In genomic region chr15:73210630-73211029, GRCh38 we compare ENCODE assay signal across 6 cellular contexts.
"Had no signal": no experiment of that assay in that cellular context is flagged by ENCODE, and none has a peak within 500 bp of the region (broad histone marks: within the 10 kb centered on the region; RNA-seq: fewer than 3 reads in every experiment).

No MANE protein-coding gene starts in this region.

- H3K4me3 ChIP-seq: GM23248 had no signal

- DNase-seq: GM23248, GOT3, H9, HCEC 1CT, KBM-7 had no signal

- H3K27ac ChIP-seq: GM23248, KMS-11 had no signal
